8 cellular contexts compared by ENCODE assay signal in the genomic region with DNA sequence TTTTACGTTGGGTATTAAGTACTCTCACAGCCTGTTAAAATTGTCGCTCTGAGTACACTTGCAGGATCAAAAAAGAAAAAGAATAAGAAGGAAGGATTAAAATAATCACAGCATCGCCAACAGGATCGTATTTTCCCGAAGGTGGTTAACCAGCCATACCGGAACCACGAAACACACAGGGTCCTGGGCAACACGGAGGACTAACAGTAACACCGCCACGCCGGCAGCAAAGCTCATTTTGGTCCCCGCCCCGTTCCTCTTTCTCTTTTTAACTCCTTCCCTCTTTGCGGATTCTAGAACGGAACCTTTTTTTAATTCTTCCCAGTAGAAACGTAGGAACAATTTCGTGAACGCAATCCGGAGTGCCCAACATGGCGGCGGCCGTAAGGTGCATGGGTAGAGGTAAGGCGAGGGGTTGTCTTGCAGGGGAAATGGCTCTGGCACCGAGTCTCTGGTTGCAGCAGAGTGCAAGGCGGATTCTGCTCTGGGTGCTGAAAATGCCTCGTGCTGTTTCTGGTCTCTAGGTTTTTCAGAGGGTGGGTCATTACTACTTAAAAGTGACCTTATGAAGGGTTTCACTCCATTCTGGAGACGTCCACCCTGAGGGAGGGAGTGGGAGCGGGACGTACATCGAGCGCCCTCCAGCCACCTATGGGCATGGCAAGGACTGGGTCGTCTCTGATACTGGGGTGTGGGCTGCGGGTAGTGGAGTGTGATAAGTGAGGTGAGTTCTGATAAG. TPM values are rescaled to one million over a fixed set of nuclear protein-coding genes. Genes with fewer than 3 reads are reported as not detected.
A peak's percentile ranks its signal among the peaks of the same experiment; 100 is the strongest.
DNase-seq lines count a peak whose midpoint lies in the region; ATAC-seq and TF ChIP-seq lines count a peak whose summit lies in the region.

A gene (plus strand): TSS at position 353 of the 739 bp plus-strand sequence. CDS start 19 bp downstream, at position 372.

- POLR2A ChIA-PET in activated CD4-positive, alpha-beta T cell treated with anti-CD3 and anti-CD28 coated beads for 36 hours (lab: Charles Lee) = interaction anchor here (0.5 to 3.9 kb wide), 14 partner anchors 10 to 398 kb away, joined by 3 to 85 read pairs (median 4); a partner anchor contains a TSS

- H3K4me3 Mint-ChIP-seq in activated CD4-positive, alpha-beta T cell treated with anti-CD3 and anti-CD28 coated beads for 36 hours = peak within 1 kb of the TSS; percentile 98

- H3K4me1 Mint-ChIP-seq in activated CD4-positive, alpha-beta T cell treated with anti-CD3 and anti-CD28 coated beads for 36 hours = peaks cover 61% of the 10 kb centered on the region

- H3K4me3 ChIP-seq in choroid plexus epithelial cell (ENCODE audit: low read depth, low read length) = peak within 1 kb of the TSS; percentile 73

- H3K27me3 Mint-ChIP-seq in activated CD4-positive, alpha-beta T cell treated with anti-CD3 and anti-CD28 coated beads for 36 hours = peaks cover 2% of the 10 kb centered on the region

- H3K27ac Mint-ChIP-seq in activated CD4-positive, alpha-beta T cell treated with anti-CD3 and anti-CD28 coated beads for 36 hours = peak within 1 kb of the TSS; percentile 100

- peaks cover 30% of the 10 kb centered on the region for H3K36me3 Mint-ChIP-seq in activated CD4-positive, alpha-beta T cell treated with anti-CD3 and anti-CD28 coated beads for 36 hours (ENCODE audit: low read depth)

- CTCF ChIA-PET in activated CD4-positive, alpha-beta T cell treated with anti-CD3 and anti-CD28 coated beads for 36 hours (lab: Charles Lee) = interaction anchor here (0.6 to 2.5 kb wide), 16 partner anchors 8 to 197 kb away, joined by 3 to 25 read pairs (median 4); a partner anchor contains a TSS

- peak; percentile 81 for ATAC-seq in HG03442 (IDR thresholded peaks at IDR 0.05; ENCODE audit: unreplicated experiment)
- peak; percentile 78 for ATAC-seq in activated CD4-positive, alpha-beta T cell treated with anti-CD3 and anti-CD28 coated beads for 36 hours

- DNase-seq in AML-193 (lab: John Stamatoyannopoulos, UW) = peak; percentile 94 to 97
- peak; percentile 47 for DNase-seq in GM19238 (ENCODE audit: insufficient read length, low spot score)
- DNase-seq in NCI-H524 (lab: John Stamatoyannopoulos, UW) = peak; percentile 86 to 90
- DNase-seq in activated CD4-positive, alpha-beta T cell treated with anti-CD3 and anti-CD28 coated beads for 36 hours = peak; percentile 92
- DNase-seq in choroid plexus epithelial cell (ENCODE audit: low read depth) = peak; percentile 98
- peak; percentile 97 for DNase-seq in kidney glomerular epithelial cell (lab: John Stamatoyannopoulos, UW)
- peak; percentile 65 to 68 for DNase-seq in stimulated activated CD4-positive, alpha-beta T cell treated with anti-CD3 and anti-CD28 coated beads, Interleukin-1b, Interleukin-23, amount 100 ng/mL, for 1 hour (ENCODE audit: low read depth in 2 of 2)

- TF ChIP-seq CTCF in choroid plexus epithelial cell (conservative IDR thresholded peaks at IDR 0.05; ENCODE audit: low read depth, low read length) = no peak

- intact Hi-C loops in activated CD4-positive, alpha-beta T cell treated with anti-CD3 and anti-CD28 coated beads for 36 hours (cut with DNase I, micrococcal nuclease) = loop anchor here (1.0 to 5.0 kb wide), 10 partner anchors 9 to 915 kb away; a partner anchor contains a TSS

- no peaks in the 10 kb centered on the region for H3K9me3 Mint-ChIP-seq in activated CD4-positive, alpha-beta T cell treated with anti-CD3 and anti-CD28 coated beads for 36 hours (ENCODE audit: low read depth)

RNA-seq across cellular contexts. Expression of the gene that starts here (rescaled TPM):
- total RNA-seq in activated CD4-positive, alpha-beta T cell treated with anti-CD3 and anti-CD28 coated beads for 36 hours = 10 to 100 TPM; 61.1 to 70.6 TPM

Comparison
In these comparisons a context has a peak if more than half of its experiments do, and no peak if none do; other contexts are left out.
1. Peak in every context shown above with its lines: DNase-seq, ATAC-seq and H3K4me3 ChIP-seq.
2. DNase-seq: peak in every context shown above with its lines; median percentile 98 in choroid plexus epithelial cell; 97 in kidney glomerular epithelial cell; 96 in AML-193; 92 in activated CD4-positive, alpha-beta T cell treated with anti-CD3 and anti-CD28 coated beads for 36 hours; 88 in NCI-H524; 66 in stimulated activated CD4-positive, alpha-beta T cell treated with anti-CD3 and anti-CD28 coated beads, Interleukin-1b, Interleukin-23, amount 100 ng/mL, for 1 hour; 47 in GM19238.